Comparison of ENCODE assay signal across 9 cellular contexts in genomic region chr4:53563824-53564223, GRCh38. TPM values are rescaled to one million over a fixed set of nuclear protein-coding genes. Genes with fewer than 3 reads are reported as not detected.
A peak's percentile ranks its signal among the peaks of the same experiment; 100 is the strongest.
DNase-seq lines count a peak whose midpoint lies in the region; ATAC-seq, FAIRE-seq and TF ChIP-seq lines count a peak whose summit lies in the region.
"Had no signal": no experiment of that assay in that cellular context is flagged by ENCODE, and none has a peak within 500 bp of the region (broad histone marks: within the 10 kb centered on the region; RNA-seq: fewer than 3 reads in every experiment).

No MANE protein-coding gene starts in this region.

- intact Hi-C loops in pancreas (cut with DNase I), result no loop called here

- no peaks in the 10 kb centered on the region for H3K27me3 ChIP-seq in pancreas
- no peaks in the 10 kb centered on the region for H3K27me3 ChIP-seq in effector memory CD4-positive, alpha-beta T cell (replicated peaks; ENCODE audit: control insufficient read depth, insufficient read depth, low read length, poor library complexity, severe bottlenecking)

- no peak for FAIRE-seq in pancreas (lab: Jason Lieb, UNC)

- no peaks in the 10 kb centered on the region for H3K9me3 ChIP-seq in pancreas
- H3K9me3 ChIP-seq in effector memory CD4-positive, alpha-beta T cell (ENCODE audit: control insufficient read depth, low read length), result no peaks in the 10 kb centered on the region

- H3K4me1 ChIP-seq in pancreas, result no peaks in the 10 kb centered on the region
- no peaks in the 10 kb centered on the region for H3K4me1 ChIP-seq in effector memory CD4-positive, alpha-beta T cell (ENCODE audit: control insufficient read depth, insufficient read depth, low read length, poor library complexity, severe bottlenecking)

- peak; percentile 31 for DNase-seq in AG09309 (ENCODE audit: low read depth)
- DNase-seq in HS-5 (ENCODE audit: low read depth), result peak; percentile 75
- peak; percentile 88 for DNase-seq in fibroblast of mammary gland (ENCODE audit: low read depth)
- no peak for DNase-seq in pancreas
- DNase-seq in effector memory CD4-positive, alpha-beta T cell, result no peak
- DNase-seq in HuH-7.5 (ENCODE audit: low spot score), result no peak

- TF ChIP-seq CTCF in AG09309 (IDR thresholded peaks at IDR 0.05; ENCODE audit: control insufficient read depth, insufficient read depth, low read depth, low read length, missing control alignments) (no peak), fibroblast of mammary gland (conservative IDR thresholded peaks at IDR 0.05; ENCODE audit: control insufficient read depth, insufficient read depth, low read depth, low read length) (no peak), pancreas (IDR thresholded peaks at IDR 0.05) (no peak)

- 85 to 91% methylated on average over 4 of the region's 4 CpGs for WGBS in pancreas, 2 donors

- no peak overlapping the region for H3K4me3 ChIP-seq in AG09309 (ENCODE audit: control insufficient read depth, low read depth, low read length)
- H3K4me3 ChIP-seq in fibroblast of mammary gland (ENCODE audit: control insufficient read depth, low read depth, low read length), result no peak overlapping the region
- H3K4me3 ChIP-seq in pancreas, result no peak overlapping the region
- H3K4me3 ChIP-seq in effector memory CD4-positive, alpha-beta T cell (ENCODE audit: insufficient read depth, low read depth, low read length, poor library complexity, severe bottlenecking), result no peak overlapping the region

- no peaks in the 10 kb centered on the region for H3K36me3 ChIP-seq in pancreas
- H3K36me3 ChIP-seq in effector memory CD4-positive, alpha-beta T cell (ENCODE audit: control insufficient read depth, insufficient read depth, low read length), result no peaks in the 10 kb centered on the region

- ATAC-seq in GM19463 (IDR thresholded peaks at IDR 0.05; ENCODE audit: unreplicated experiment), result peak; percentile 99
- no peak for ATAC-seq in pancreas
- no peak for ATAC-seq in GM18511 (IDR thresholded peaks at IDR 0.05; ENCODE audit: unreplicated experiment)

- no peak overlapping the region for H3K27ac ChIP-seq in pancreas
- no peak overlapping the region for H3K27ac ChIP-seq in effector memory CD4-positive, alpha-beta T cell (ENCODE audit: insufficient read depth, low read length, poor library complexity, severe bottlenecking)
- H3K27ac ChIP-seq: KMS-11 had no signal

RNA-seq across cellular contexts. Expression of gene LNX1, which starts 27.5 kb away (rescaled TPM):
- 10 to 100 TPM; 13.1 to 18.6 (median 16.8) TPM for total RNA-seq in pancreas
- 1 to 10 TPM; 6.1 to 9.5 TPM for polyA plus RNA-seq in pancreas

Comparison
In these comparisons a context has a peak if more than half of its experiments do, and no peak if none do; other contexts are left out.
1. DNase-seq: peak in AG09309 (single experiment), HS-5 (single experiment) and fibroblast of mammary gland (single experiment); none in pancreas (0 of 6), effector memory CD4-positive, alpha-beta T cell (0 of 3) and HuH-7.5 (single experiment).